ENCODE assay signal across 7 cellular contexts in genomic region chr2:218367415-218368149, GRCh38. TPM values are rescaled to one million over a fixed set of nuclear protein-coding genes. Genes with fewer than 3 reads are reported as not detected.
DNase-seq lines count a peak whose midpoint lies in the region; ATAC-seq and TF ChIP-seq lines count a peak whose summit lies in the region.

No MANE protein-coding gene starts in this region.

- ATAC-seq in GM18867 (IDR thresholded peaks at IDR 0.05; ENCODE audit: unreplicated experiment) (peak; percentile 91), HG03039 (IDR thresholded peaks at IDR 0.05; ENCODE audit: unreplicated experiment) (peak; percentile 90), Right ventricle myocardium superior (ENCODE audit: poor library complexity) (peak; percentile 97), upper lobe of right lung (peak; percentile 90)

- no peak overlapping the region for H3K27ac ChIP-seq in SJSA1
- H3K27ac ChIP-seq in upper lobe of right lung: peak overlapping the region; percentile 98

- H3K4me3 ChIP-seq in SJSA1 (peak overlapping the region; percentile 35), upper lobe of right lung (peak overlapping the region; percentile 65)

- no peaks in the 10 kb centered on the region for H3K36me3 ChIP-seq in SJSA1
- H3K36me3 ChIP-seq in upper lobe of right lung: no peaks in the 10 kb centered on the region

- H3K4me1 ChIP-seq in SJSA1 (replicated peaks) (peaks cover 6% of the 10 kb centered on the region; the same call in 1 of the 2 replicates), upper lobe of right lung (peaks cover 36% of the 10 kb centered on the region)

- DNase-seq in SJSA1 (ENCODE audit: low read depth in 1 of 2, low spot score in 2 of 2): peak; percentile 23 to 63
- peak; percentile 56 for DNase-seq in activated naive CD4-positive, alpha-beta T cell treated with anti-CD3 and anti-CD28 coated beads, Interleukin-2, amount 50 U/mL, for 16 hours
- peak; percentile 96 for DNase-seq in Right ventricle myocardium superior
- peak; percentile 98 for DNase-seq in posterior vena cava (ENCODE audit: low spot score)
- DNase-seq in upper lobe of right lung: peak; percentile 98

- H3K27me3 ChIP-seq in SJSA1 (replicated peaks) (0 out of 2 replicates have a peak, but pooled peaks cover 2% of the 10 kb centered on the region), upper lobe of right lung (no peaks in the 10 kb centered on the region)

- H3K9me3 ChIP-seq in SJSA1 (replicated peaks) (peaks cover 9% of the 10 kb centered on the region), upper lobe of right lung (no peaks in the 10 kb centered on the region)

- intact Hi-C loops in Right ventricle myocardium superior (cut with DNase I): no loop called here
- intact Hi-C loops in posterior vena cava (cut with DNase I): loop anchor here in 1 of 2 donors (10.0 kb wide), 1 partner anchor 183 kb away; no protein-coding TSS in a partner anchor
- intact Hi-C loops in upper lobe of right lung (cut with DNase I): no loop called here

- TF ChIP-seq CTCF in upper lobe of right lung (IDR thresholded peaks at IDR 0.05): no peak

RNA-seq across cellular contexts. Expression of gene CATIP, which starts 10.9 kb away (rescaled TPM):
- not detected in 2 replicates for total RNA-seq in SJSA1 (2014; rRNA removed; shearing (Covaris generic))
- total RNA-seq in Right ventricle myocardium superior (not detected), posterior vena cava (not detected), upper lobe of right lung (0.64 TPM)

RNA-seq across cellular contexts. Expression of gene SLC11A1, which starts 14.5 kb away (rescaled TPM):
- 0.05 TPM in 1 of 2 replicates, not detected in the other for total RNA-seq in SJSA1 (2014; rRNA removed; shearing (Covaris generic))
- total RNA-seq in Right ventricle myocardium superior (4.4 TPM), posterior vena cava (10 to 100 TPM; 28.8 to 77.1 TPM), upper lobe of right lung (302 TPM)

RNA-seq across cellular contexts. Expression of gene CTDSP1, which starts 32.1 kb away (rescaled TPM):
- 45.7 and 46.0 TPM in 2 replicates for total RNA-seq in SJSA1 (2014; rRNA removed; shearing (Covaris generic))
- total RNA-seq in Right ventricle myocardium superior: 85.1 TPM
- 100 to 1,000 TPM; 112 to 142 TPM for total RNA-seq in posterior vena cava
- 169 TPM for total RNA-seq in upper lobe of right lung

RNA-seq across cellular contexts. Expression of gene VIL1, which starts 51.3 kb away (rescaled TPM):
- not detected in 2 replicates for total RNA-seq in SJSA1 (2014; rRNA removed; shearing (Covaris generic))
- total RNA-seq in Right ventricle myocardium superior (not detected), posterior vena cava (not detected), upper lobe of right lung (not detected)

Comparison
In these comparisons a context has a peak if more than half of its experiments do, and no peak if none do; other contexts are left out.
1. DNase-seq: peak in every context shown above with its lines; median percentile 98 in posterior vena cava; 98 in upper lobe of right lung; 96 in Right ventricle myocardium superior; 56 in activated naive CD4-positive, alpha-beta T cell treated with anti-CD3 and anti-CD28 coated beads, Interleukin-2, amount 50 U/mL, for 16 hours; 43 in SJSA1.